Comparison of ENCODE assay signal across 2 cellular contexts in the genomic region with DNA sequence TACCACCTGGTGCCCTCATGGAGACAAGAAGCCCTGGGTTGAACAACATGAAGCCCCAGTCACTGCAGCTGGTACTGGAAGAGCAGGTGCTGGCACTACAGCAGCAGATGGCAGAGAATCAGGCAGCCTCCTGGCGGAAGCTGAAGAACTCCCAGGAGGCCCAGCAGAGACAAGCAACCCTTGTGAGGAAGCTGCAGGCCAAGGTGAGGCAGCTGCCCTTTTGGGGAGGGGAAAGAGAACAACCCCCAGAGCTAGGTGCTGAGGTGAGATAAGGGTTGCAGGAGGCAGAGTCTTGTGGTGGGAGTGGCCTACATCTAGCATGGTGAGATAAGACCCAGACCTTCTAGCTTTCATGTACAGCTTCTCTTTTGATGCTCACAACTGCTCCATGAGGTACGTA.
TF ChIP-seq lines count a peak whose summit lies in the region.

No MANE protein-coding gene starts in this region.

TF ChIP-seq in endothelial cell of umbilical vein, 7 proteins besides CTCF, POLR2A, EP300 and RAD21:
- TF ChIP-seq POLR2AphosphoS5 (IDR thresholded peaks at IDR 0.05; ENCODE audit: insufficient read depth, low read depth, low read length) (no peak), GATA2 (IDR thresholded peaks at IDR 0.05; ENCODE audit: insufficient read depth, insufficient read length, low read depth, low read length) (no peak), JUN (IDR thresholded peaks at IDR 0.05; ENCODE audit: borderline replicate concordance, insufficient read depth, insufficient read length, low read depth) (no peak), EZH2 (IDR thresholded peaks at IDR 0.05; ENCODE audit: borderline replicate concordance, low read depth, low read length, severe bottlenecking) (no peak), FOS (IDR thresholded peaks at IDR 0.05; ENCODE audit: borderline replicate concordance, insufficient read depth, low read length) (no peak), MYC (IDR thresholded peaks at IDR 0.05; ENCODE audit: low read depth, low read length) (no peak)
- TF ChIP-seq, protein P1, sequence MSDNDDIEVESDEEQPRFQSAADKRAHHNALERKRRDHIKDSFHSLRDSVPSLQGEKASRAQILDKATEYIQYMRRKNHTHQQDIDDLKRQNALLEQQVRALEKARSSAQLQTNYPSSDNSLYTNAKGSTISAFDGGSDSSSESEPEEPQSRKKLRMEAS (IDR thresholded peaks at IDR 0.05; ENCODE audit: insufficient read depth, insufficient read length): no peak

TF ChIP-seq in SK-N-SH, 30 proteins besides CTCF, POLR2A, EP300 and RAD21:
- TF ChIP-seq, protein P1 (IDR thresholded peaks at IDR 0.05; ENCODE audit: low read depth): no peak
- TF ChIP-seq GATA2 (CRISPR knock-in tag; IDR thresholded peaks at IDR 0.05): no peak
- TF ChIP-seq NRF1 (IDR thresholded peaks at IDR 0.05; ENCODE audit: low read depth, low read length): no peak
- no peak for TF ChIP-seq POLR2AphosphoS5 (IDR thresholded peaks at IDR 0.05; ENCODE audit: low read depth, low read length)
